1 cellular context compared by ENCODE assay signal in genomic region chr5:154197801-154198461, GRCh38.
TF ChIP-seq lines count a peak whose summit lies in the region.

No MANE protein-coding gene starts in this region.

TF ChIP-seq in H1, 55 proteins besides CTCF, POLR2A, EP300 and RAD21:
- TF ChIP-seq ASH2L (IDR thresholded peaks at IDR 0.05; ENCODE audit: low read length) (no peak), SIX5 (IDR thresholded peaks at IDR 0.05; ENCODE audit: low read depth, low read length) (no peak), CBX8 (IDR thresholded peaks at IDR 0.05; ENCODE audit: borderline replicate concordance, low read depth, low read length) (no peak), TBP (IDR thresholded peaks at IDR 0.05; ENCODE audit: low read depth, low read length) (no peak), CHD7 (IDR thresholded peaks at IDR 0.05; ENCODE audit: insufficient replicate concordance, low read length) (no peak), HDAC2 (IDR thresholded peaks at IDR 0.05; ENCODE audit: borderline replicate concordance in 1 of 2, low read depth in 2 of 2, low read length in 2 of 2) (no peak), FOSL1 (IDR thresholded peaks at IDR 0.05; ENCODE audit: insufficient read depth, low read depth, low read length) (no peak), KDM1A (IDR thresholded peaks at IDR 0.05; ENCODE audit: borderline replicate concordance, low read length) (no peak)
TF ChIP-seq in H1: peak in this region for 0.
